Comparison of ENCODE assay signal across 3 cellular contexts in the genomic region with DNA sequence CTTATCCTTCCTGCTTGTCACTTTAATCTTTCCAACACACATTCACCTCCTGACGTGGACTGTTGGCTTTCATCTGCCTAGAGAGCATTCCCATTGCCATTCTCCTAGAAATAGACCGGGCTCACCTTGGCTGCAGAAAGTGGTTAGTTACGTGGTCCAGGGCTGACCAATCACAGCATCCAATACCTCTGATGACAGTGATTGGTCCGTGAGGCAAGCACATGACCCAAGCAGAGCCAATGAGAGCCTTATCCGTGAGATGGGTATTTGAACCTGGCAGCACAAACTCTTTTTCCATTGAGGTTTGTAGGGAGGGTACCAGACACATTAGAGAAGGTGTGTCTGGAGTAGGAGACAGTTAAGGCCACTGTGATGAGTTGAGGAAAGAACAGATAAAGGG.
TF ChIP-seq lines count a peak whose summit lies in the region.

No MANE protein-coding gene starts in this region.

TF ChIP-seq in A549, 52 proteins besides CTCF, POLR2A, EP300 and RAD21:
- TF ChIP-seq HDAC2 (IDR thresholded peaks at IDR 0.05) (no peak), CHD4 (IDR thresholded peaks at IDR 0.05; ENCODE audit: borderline replicate concordance) (no peak), RCOR1 (IDR thresholded peaks at IDR 0.05; ENCODE audit: low read depth, low read length) (no peak), ZNF302 (CRISPR knock-in tag; IDR thresholded peaks at IDR 0.05) (no peak), EHF (CRISPR knock-in tag; IDR thresholded peaks at IDR 0.05) (no peak)

TF ChIP-seq in HCT116, 20 proteins besides CTCF, POLR2A, EP300 and RAD21:
- no peak for TF ChIP-seq ZNF274 (IDR thresholded peaks at IDR 0.05; ENCODE audit: low read depth, low read length)
- TF ChIP-seq CEBPB (IDR thresholded peaks at IDR 0.05; ENCODE audit: low read depth): no peak
- no peak for TF ChIP-seq TCF7L2 (IDR thresholded peaks at IDR 0.05; ENCODE audit: borderline replicate concordance, extremely low read depth, insufficient read depth, insufficient read length)
- no peak for TF ChIP-seq ELF1 (IDR thresholded peaks at IDR 0.05; ENCODE audit: borderline replicate concordance, low read depth)
- TF ChIP-seq, protein P1, sequence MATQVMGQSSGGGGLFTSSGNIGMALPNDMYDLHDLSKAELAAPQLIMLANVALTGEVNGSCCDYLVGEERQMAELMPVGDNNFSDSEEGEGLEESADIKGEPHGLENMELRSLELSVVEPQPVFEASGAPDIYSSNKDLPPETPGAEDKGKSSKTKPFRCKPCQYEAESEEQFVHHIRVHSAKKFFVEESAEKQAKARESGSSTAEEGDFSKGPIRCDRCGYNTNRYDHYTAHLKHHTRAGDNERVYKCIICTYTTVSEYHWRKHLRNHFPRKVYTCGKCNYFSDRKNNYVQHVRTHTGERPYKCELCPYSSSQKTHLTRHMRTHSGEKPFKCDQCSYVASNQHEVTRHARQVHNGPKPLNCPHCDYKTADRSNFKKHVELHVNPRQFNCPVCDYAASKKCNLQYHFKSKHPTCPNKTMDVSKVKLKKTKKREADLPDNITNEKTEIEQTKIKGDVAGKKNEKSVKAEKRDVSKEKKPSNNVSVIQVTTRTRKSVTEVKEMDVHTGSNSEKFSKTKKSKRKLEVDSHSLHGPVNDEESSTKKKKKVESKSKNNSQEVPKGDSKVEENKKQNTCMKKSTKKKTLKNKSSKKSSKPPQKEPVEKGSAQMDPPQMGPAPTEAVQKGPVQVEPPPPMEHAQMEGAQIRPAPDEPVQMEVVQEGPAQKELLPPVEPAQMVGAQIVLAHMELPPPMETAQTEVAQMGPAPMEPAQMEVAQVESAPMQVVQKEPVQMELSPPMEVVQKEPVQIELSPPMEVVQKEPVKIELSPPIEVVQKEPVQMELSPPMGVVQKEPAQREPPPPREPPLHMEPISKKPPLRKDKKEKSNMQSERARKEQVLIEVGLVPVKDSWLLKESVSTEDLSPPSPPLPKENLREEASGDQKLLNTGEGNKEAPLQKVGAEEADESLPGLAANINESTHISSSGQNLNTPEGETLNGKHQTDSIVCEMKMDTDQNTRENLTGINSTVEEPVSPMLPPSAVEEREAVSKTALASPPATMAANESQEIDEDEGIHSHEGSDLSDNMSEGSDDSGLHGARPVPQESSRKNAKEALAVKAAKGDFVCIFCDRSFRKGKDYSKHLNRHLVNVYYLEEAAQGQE (IDR thresholded peaks at IDR 0.05; ENCODE audit: low read depth): no peak
- TF ChIP-seq, protein P2, sequence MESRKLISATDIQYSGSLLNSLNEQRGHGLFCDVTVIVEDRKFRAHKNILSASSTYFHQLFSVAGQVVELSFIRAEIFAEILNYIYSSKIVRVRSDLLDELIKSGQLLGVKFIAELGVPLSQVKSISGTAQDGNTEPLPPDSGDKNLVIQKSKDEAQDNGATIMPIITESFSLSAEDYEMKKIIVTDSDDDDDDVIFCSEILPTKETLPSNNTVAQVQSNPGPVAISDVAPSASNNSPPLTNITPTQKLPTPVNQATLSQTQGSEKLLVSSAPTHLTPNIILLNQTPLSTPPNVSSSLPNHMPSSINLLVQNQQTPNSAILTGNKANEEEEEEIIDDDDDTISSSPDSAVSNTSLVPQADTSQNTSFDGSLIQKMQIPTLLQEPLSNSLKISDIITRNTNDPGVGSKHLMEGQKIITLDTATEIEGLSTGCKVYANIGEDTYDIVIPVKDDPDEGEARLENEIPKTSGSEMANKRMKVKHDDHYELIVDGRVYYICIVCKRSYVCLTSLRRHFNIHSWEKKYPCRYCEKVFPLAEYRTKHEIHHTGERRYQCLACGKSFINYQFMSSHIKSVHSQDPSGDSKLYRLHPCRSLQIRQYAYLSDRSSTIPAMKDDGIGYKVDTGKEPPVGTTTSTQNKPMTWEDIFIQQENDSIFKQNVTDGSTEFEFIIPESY (IDR thresholded peaks at IDR 0.05; ENCODE audit: extremely low read depth, insufficient replicate concordance, low read length): no peak
- TF ChIP-seq EZH2 (IDR thresholded peaks at IDR 0.05): no peak
- TF ChIP-seq JUND (IDR thresholded peaks at IDR 0.05): no peak

TF ChIP-seq in GM12878, 131 proteins besides CTCF, POLR2A, EP300 and RAD21:
- TF ChIP-seq, protein P3, sequence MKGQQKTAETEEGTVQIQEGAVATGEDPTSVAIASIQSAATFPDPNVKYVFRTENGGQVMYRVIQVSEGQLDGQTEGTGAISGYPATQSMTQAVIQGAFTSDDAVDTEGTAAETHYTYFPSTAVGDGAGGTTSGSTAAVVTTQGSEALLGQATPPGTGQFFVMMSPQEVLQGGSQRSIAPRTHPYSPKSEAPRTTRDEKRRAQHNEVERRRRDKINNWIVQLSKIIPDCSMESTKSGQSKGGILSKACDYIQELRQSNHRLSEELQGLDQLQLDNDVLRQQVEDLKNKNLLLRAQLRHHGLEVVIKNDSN (IDR thresholded peaks at IDR 0.05; ENCODE audit: borderline replicate concordance, extremely low read length, insufficient read depth, low read depth, low read length): peak; percentile 20
- no peak for TF ChIP-seq MTA3 (IDR thresholded peaks at IDR 0.05; ENCODE audit: borderline replicate concordance, low read length)
- TF ChIP-seq, protein P4, sequence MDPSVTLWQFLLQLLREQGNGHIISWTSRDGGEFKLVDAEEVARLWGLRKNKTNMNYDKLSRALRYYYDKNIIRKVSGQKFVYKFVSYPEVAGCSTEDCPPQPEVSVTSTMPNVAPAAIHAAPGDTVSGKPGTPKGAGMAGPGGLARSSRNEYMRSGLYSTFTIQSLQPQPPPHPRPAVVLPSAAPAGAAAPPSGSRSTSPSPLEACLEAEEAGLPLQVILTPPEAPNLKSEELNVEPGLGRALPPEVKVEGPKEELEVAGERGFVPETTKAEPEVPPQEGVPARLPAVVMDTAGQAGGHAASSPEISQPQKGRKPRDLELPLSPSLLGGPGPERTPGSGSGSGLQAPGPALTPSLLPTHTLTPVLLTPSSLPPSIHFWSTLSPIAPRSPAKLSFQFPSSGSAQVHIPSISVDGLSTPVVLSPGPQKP (IDR thresholded peaks at IDR 0.05; ENCODE audit: low read depth, low read length): no peak
